1 cellular context compared by ENCODE assay signal in the genomic region with DNA sequence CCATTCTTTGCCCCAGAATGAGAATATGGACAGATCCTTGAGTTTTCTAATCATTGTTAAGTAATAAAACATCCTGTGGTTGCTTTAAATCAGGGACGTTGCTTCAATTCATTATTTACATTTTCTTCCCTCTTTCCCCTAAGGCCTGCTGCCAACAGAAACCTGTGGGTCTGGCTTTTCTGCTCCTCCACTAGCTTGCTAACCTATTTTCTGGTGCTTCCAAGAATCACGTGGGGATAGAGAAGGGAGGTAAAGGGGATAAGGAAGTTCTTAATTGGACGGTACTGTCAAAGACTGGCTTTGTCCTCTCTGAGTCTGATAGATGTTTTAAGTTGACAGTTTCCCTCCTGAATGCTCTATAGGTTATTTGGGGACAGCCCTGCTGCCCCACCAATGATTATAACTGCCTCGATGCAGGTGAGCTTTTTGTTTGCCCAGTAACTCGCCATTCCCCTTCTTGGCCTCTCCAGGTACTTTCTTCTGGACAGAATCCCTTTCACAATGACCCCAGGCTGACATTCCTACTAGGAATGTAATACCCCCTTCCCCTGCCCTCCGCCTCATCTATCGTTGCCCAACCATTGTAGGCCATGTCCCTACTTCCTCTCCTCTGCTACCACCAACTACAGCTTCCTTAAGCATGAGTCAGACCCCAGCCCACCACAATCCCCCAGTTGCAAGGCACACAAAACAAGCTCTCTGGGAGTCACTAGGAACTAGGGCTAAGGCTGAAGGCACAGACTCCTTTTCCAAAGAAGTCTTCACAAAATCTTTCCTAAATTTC.
TF ChIP-seq lines count a peak whose summit lies in the region.

No MANE protein-coding gene starts in this region.

TF ChIP-seq in IMR-90, 13 proteins besides CTCF, POLR2A, EP300 and RAD21 (continued from another document):
- no peak for TF ChIP-seq ELK1 (IDR thresholded peaks at IDR 0.05; ENCODE audit: borderline replicate concordance, low read depth, low read length)
TF ChIP-seq in IMR-90: peak in this region for 1.
